ENCODE assay signal across 9 cellular contexts in genomic region chr3:4982773-4983738, GRCh38. TPM values are rescaled to one million over a fixed set of nuclear protein-coding genes. Genes with fewer than 3 reads are reported as not detected.
DNase-seq lines count a peak whose midpoint lies in the region; ATAC-seq and TF ChIP-seq lines count a peak whose summit lies in the region.
"Had no signal": no experiment of that assay in that cellular context is flagged by ENCODE, and none has a peak within 500 bp of the region (broad histone marks: within the 10 kb centered on the region; RNA-seq: fewer than 3 reads in every experiment).

No MANE protein-coding gene starts in this region.

- H3K9me3 ChIP-seq in adrenal gland (replicated peaks in 1 of 3): no peaks in the 10 kb centered on the region
- H3K9me3 ChIP-seq in left lung: no peaks in the 10 kb centered on the region
- H3K9me3 ChIP-seq in thymus (ENCODE audit: control insufficient read depth): no peaks in the 10 kb centered on the region
- no peaks in the 10 kb centered on the region for H3K9me3 ChIP-seq in Caco-2
- H3K9me3 ChIP-seq: neutrophil had no signal

- H3K4me1 Mint-ChIP-seq in activated CD4-positive, alpha-beta T cell treated with anti-CD3 and anti-CD28 coated beads, Interleukin-2, amount 10 ng/mL, durations not matched to agents 7 days and 5 days: peaks cover 62% of the 10 kb centered on the region
- H3K4me1 Mint-ChIP-seq in Caco-2 (ENCODE audit: low read depth, unreplicated experiment): peaks cover 45% of the 10 kb centered on the region

- H3K4me1 ChIP-seq in adrenal gland (replicated peaks in 1 of 2) (peaks cover 47 to 52% of the 10 kb centered on the region in 2 donors), left lung (peaks cover 38 to 74% of the 10 kb centered on the region in 2 donors), thymus (ENCODE audit: control insufficient read depth, insufficient read depth, low read length) (peaks cover 6% of the 10 kb centered on the region), Caco-2 (peaks cover 31% of the 10 kb centered on the region)

- H3K9me3 Mint-ChIP-seq in activated CD4-positive, alpha-beta T cell treated with anti-CD3 and anti-CD28 coated beads, Interleukin-2, amount 10 ng/mL, durations not matched to agents 7 days and 5 days: no peaks in the 10 kb centered on the region
- H3K9me3 Mint-ChIP-seq in Caco-2 (ENCODE audit: unreplicated experiment): no peaks in the 10 kb centered on the region

- intact Hi-C loops in adrenal gland (cut with DNase I): loop anchor here (5.0 kb wide), 2 partner anchors 39 to 261 kb away; no protein-coding TSS in a partner anchor
- intact Hi-C loops in left lung (cut with DNase I): no loop called here
- intact Hi-C loops in Caco-2 (cut with micrococcal nuclease; ENCODE audit: unreplicated experiment): no loop called here

- peaks cover 64% of the 10 kb centered on the region for H3K36me3 Mint-ChIP-seq in activated CD4-positive, alpha-beta T cell treated with anti-CD3 and anti-CD28 coated beads, Interleukin-2, amount 10 ng/mL, durations not matched to agents 7 days and 5 days (ENCODE audit: low read depth)
- H3K36me3 Mint-ChIP-seq in Caco-2 (ENCODE audit: insufficient read depth, unreplicated experiment): peaks cover 15% of the 10 kb centered on the region

- CTCF ChIA-PET in activated CD4-positive, alpha-beta T cell treated with anti-CD3 and anti-CD28 coated beads, Interleukin-2, amount 10 ng/mL, durations not matched to agents 7 days and 5 days (lab: Charles Lee): interaction anchor here (0.6 to 13.9 kb wide), 23 partner anchors 11 to 272 kb away, joined by 3 to 197 read pairs (median 4); no protein-coding TSS in a partner anchor
- CTCF ChIA-PET in Caco-2 (lab: Charles Lee): interaction anchor here (0.6 kb wide), 1 partner anchor 43 kb away, joined by 7 read pairs; no protein-coding TSS in a partner anchor

- DNase-seq in activated CD4-positive, alpha-beta T cell treated with anti-CD3 and anti-CD28 coated beads, Interleukin-2, amount 10 ng/mL, durations not matched to agents 7 days and 5 days: no peak
- no peak for DNase-seq in activated CD4-positive, alpha-beta T cell treated with anti-CD3 and anti-CD28 coated beads, Interleukin-2, amount 50 U/mL, for 4 hours
- DNase-seq in adrenal gland (peak in 6 of 7 donors; percentile 25 to 62 (median 50)), left lung (no peak), HT-29 (ENCODE audit: low spot score) (no peak), Caco-2 (no peak)

- no peak for ATAC-seq in left lung
- ATAC-seq in GM21529 (IDR thresholded peaks at IDR 0.05; ENCODE audit: unreplicated experiment): no peak

- H3K27me3 ChIP-seq in adrenal gland (no peaks in the 10 kb centered on the region), left lung (no peaks in the 10 kb centered on the region), thymus (ENCODE audit: control insufficient read depth, insufficient read depth) (peaks cover 25% of the 10 kb centered on the region), Caco-2 (replicated peaks; ENCODE audit: control insufficient read depth, insufficient read depth, low read length) (no peaks in the 10 kb centered on the region)
- H3K27me3 ChIP-seq: neutrophil had no signal

- no TSS peak for BruUV-seq in Caco-2 (replicated peaks; lab: Mats Ljungman, UMichigan)

- TF ChIP-seq CTCF in adrenal gland (IDR thresholded peaks at IDR 0.05) (no peak), left lung (IDR thresholded peaks at IDR 0.05) (no peak), Caco-2 (IDR thresholded peaks at IDR 0.05; ENCODE audit: insufficient read depth in 1 of 2, low read depth in 1 of 2, low read length in 1 of 2, severe bottlenecking in 1 of 2, unreplicated experiment in 1 of 2) (no peak)

- H3K27ac ChIP-seq in adrenal gland (peak overlapping the region; percentile 58 to 99 (median 89)), left lung (peak overlapping the region; percentile 99 to 100), thymus (ENCODE audit: low read depth) (peak overlapping the region; percentile 64)

- POLR2A ChIA-PET in activated CD4-positive, alpha-beta T cell treated with anti-CD3 and anti-CD28 coated beads, Interleukin-2, amount 10 ng/mL, durations not matched to agents 7 days and 5 days (lab: Charles Lee): interaction anchor here (0.7 to 2.6 kb wide), 11 partner anchors 24 to 243 kb away, joined by 3 to 15 read pairs (median 5); no protein-coding TSS in a partner anchor
- POLR2A ChIA-PET in Caco-2 (lab: Charles Lee): no interaction called here

- no peaks in the 10 kb centered on the region for H3K27me3 Mint-ChIP-seq in activated CD4-positive, alpha-beta T cell treated with anti-CD3 and anti-CD28 coated beads, Interleukin-2, amount 10 ng/mL, durations not matched to agents 7 days and 5 days
- H3K27me3 Mint-ChIP-seq in Caco-2 (ENCODE audit: insufficient read depth, unreplicated experiment): no peaks in the 10 kb centered on the region

- H3K4me3 Mint-ChIP-seq in activated CD4-positive, alpha-beta T cell treated with anti-CD3 and anti-CD28 coated beads, Interleukin-2, amount 10 ng/mL, durations not matched to agents 7 days and 5 days: peak overlapping the region; percentile 99
- H3K4me3 Mint-ChIP-seq in Caco-2 (ENCODE audit: unreplicated experiment): no peak overlapping the region

- H3K36me3 ChIP-seq in adrenal gland (replicated peaks in 1 of 2) (peaks cover 0 to 29% of the 10 kb centered on the region in 2 donors), left lung (peaks cover 0 to 36% of the 10 kb centered on the region in 2 donors), thymus (ENCODE audit: control insufficient read depth, insufficient read depth) (no peaks in the 10 kb centered on the region), Caco-2 (ENCODE audit: control insufficient read depth, insufficient read depth, low read length) (peaks cover 2% of the 10 kb centered on the region)

- peak overlapping the region; percentile 85 for H3K27ac Mint-ChIP-seq in activated CD4-positive, alpha-beta T cell treated with anti-CD3 and anti-CD28 coated beads, Interleukin-2, amount 10 ng/mL, durations not matched to agents 7 days and 5 days
- H3K27ac Mint-ChIP-seq in Caco-2 (ENCODE audit: unreplicated experiment): no peak overlapping the region

- peak overlapping the region in 1 of 4 donors; percentile 87 for H3K4me3 ChIP-seq in adrenal gland
- peak overlapping the region; percentile 87 to 99 for H3K4me3 ChIP-seq in left lung
- peak overlapping the region; percentile 10 for H3K4me3 ChIP-seq in thymus (ENCODE audit: low read length)
- H3K4me3 ChIP-seq in Caco-2 (ENCODE audit: low read depth, low read length): no peak overlapping the region

- 87 to 90% (median 87%) methylated on average over 36 to 40 of the region's 40 CpGs for WGBS in adrenal gland, 4 donors
- 96% methylated on average over 40 of the region's 40 CpGs for WGBS in thymus

- TF ChIP-seq POLR2A in adrenal gland (IDR thresholded peaks at IDR 0.05): peak; percentile 33 to 34

RNA-seq across cellular contexts. Expression of gene BHLHE40, which starts 3.8 kb away (rescaled TPM):
- total RNA-seq in activated CD4-positive, alpha-beta T cell treated with anti-CD3 and anti-CD28 coated beads, Interleukin-2, amount 10 ng/mL, durations not matched to agents 7 days and 5 days: 100 to 1,000 TPM; 105 to 112 TPM
- total RNA-seq in adrenal gland (100 to 1,000 TPM in 4 of 8 donors, 10 to 100 TPM in 4; 57.2 to 224 (median 118) TPM), left lung (10 to 100 TPM; 76.5 to 97.5 TPM), Caco-2 (2022) (8.5 and 8.7 TPM in 2 replicates)
- polyA plus RNA-seq in adrenal gland (10 to 100 TPM; 19.1 to 50.2 (median 49.8) TPM), thymus (30.1 TPM)
- total RNA-seq in HT-29 (2014; rRNA removed; shearing (Covaris generic)): 22.1 and 26.1 TPM in 2 replicates

Comparison
In these comparisons a context has a peak if more than half of its experiments do, and no peak if none do; other contexts are left out.
1. DNase-seq: peak in adrenal gland (6 of 7); none in activated CD4-positive, alpha-beta T cell treated with anti-CD3 and anti-CD28 coated beads, Interleukin-2, amount 10 ng/mL, durations not matched to agents 7 days and 5 days (single experiment), activated CD4-positive, alpha-beta T cell treated with anti-CD3 and anti-CD28 coated beads, Interleukin-2, amount 50 U/mL, for 4 hours (0 of 2), left lung (0 of 2), HT-29 (single experiment) and Caco-2 (0 of 2).
2. intact Hi-C loops: an anchor here in adrenal gland (5.0 kb wide); none called in left lung and Caco-2.
3. Peak in every context shown above with its lines, with median percentiles within 50 percentile points of each other: H3K27ac ChIP-seq.